ENCODE assay signal across 16 cellular contexts in genomic region chr1:101280942-101281654, GRCh38. TPM values are rescaled to one million over a fixed set of nuclear protein-coding genes. Genes with fewer than 3 reads are reported as not detected.
DNase-seq lines count a peak whose midpoint lies in the region; ATAC-seq, FAIRE-seq and TF ChIP-seq lines count a peak whose summit lies in the region.
"Had no signal": no experiment of that assay in that cellular context is flagged by ENCODE, and none has a peak within 500 bp of the region (broad histone marks: within the 10 kb centered on the region; RNA-seq: fewer than 3 reads in every experiment).

No MANE protein-coding gene starts in this region.

- H3K4me1 Mint-ChIP-seq in activated CD4-positive, alpha-beta memory T cell treated with anti-CD3 and anti-CD28 coated beads for 36 hours (ENCODE audit: low read depth): peaks cover 92% of the 10 kb centered on the region
- H3K4me1 Mint-ChIP-seq in activated CD4-positive, alpha-beta memory T cell treated with anti-CD3 and anti-CD28 coated beads, Interleukin-2, amount 10 ng/mL, durations not matched to agents 7 days and 5 days: peaks cover 94% of the 10 kb centered on the region
- H3K4me1 Mint-ChIP-seq in CD4-positive, alpha-beta T cell (ENCODE audit: low read depth): peaks cover 100% of the 10 kb centered on the region
- H3K4me1 Mint-ChIP-seq in activated naive CD8-positive, alpha-beta T cell treated with anti-CD3 and anti-CD28 coated beads for 36 hours: peaks cover 86% of the 10 kb centered on the region
- peaks cover 91 to 92% of the 10 kb centered on the region in 2 donors for H3K4me1 Mint-ChIP-seq in natural killer cell

- TF ChIP-seq CTCF in CD4-positive, alpha-beta T cell (IDR thresholded peaks at IDR 0.05): no peak
- TF ChIP-seq CTCF in natural killer cell (IDR thresholded peaks at IDR 0.05): no peak

- no peak overlapping the region for H3K4me3 Mint-ChIP-seq in activated CD4-positive, alpha-beta memory T cell treated with anti-CD3 and anti-CD28 coated beads for 36 hours
- no peak overlapping the region for H3K4me3 Mint-ChIP-seq in activated CD4-positive, alpha-beta memory T cell treated with anti-CD3 and anti-CD28 coated beads, Interleukin-2, amount 10 ng/mL, durations not matched to agents 7 days and 5 days
- H3K4me3 Mint-ChIP-seq in CD4-positive, alpha-beta T cell: peak overlapping the region; percentile 62
- no peak overlapping the region for H3K4me3 Mint-ChIP-seq in activated naive CD8-positive, alpha-beta T cell treated with anti-CD3 and anti-CD28 coated beads for 36 hours
- H3K4me3 Mint-ChIP-seq in natural killer cell: peak overlapping the region; percentile 70

- CTCF ChIA-PET in activated CD4-positive, alpha-beta memory T cell treated with anti-CD3 and anti-CD28 coated beads for 36 hours (lab: Charles Lee): interaction anchor here (0.6 to 3.6 kb wide), 6 partner anchors 10 to 337 kb away, joined by 3 to 14 read pairs (median 4); no protein-coding TSS in a partner anchor
- CTCF ChIA-PET in activated CD4-positive, alpha-beta memory T cell treated with anti-CD3 and anti-CD28 coated beads, Interleukin-2, amount 10 ng/mL, durations not matched to agents 7 days and 5 days (lab: Charles Lee): interaction anchor here (0.6 to 3.2 kb wide), 8 partner anchors 7 to 360 kb away, joined by 3 to 28 read pairs (median 10); no protein-coding TSS in a partner anchor
- CTCF ChIA-PET in CD4-positive, alpha-beta T cell (lab: Charles Lee): interaction anchor here (0.7 to 1.5 kb wide), 3 partner anchors 20 to 76 kb away, joined by 3 to 4 read pairs (median 3); no protein-coding TSS in a partner anchor

- no peak for ATAC-seq in CD4-positive, alpha-beta T cell (ENCODE audit: poor library complexity)
- no peak for ATAC-seq in natural killer cell

- H3K9me3 ChIP-seq in CD4-positive, alpha-beta T cell (ENCODE audit: control insufficient read depth, low read length): no peaks in the 10 kb centered on the region

- no peaks in the 10 kb centered on the region for H3K27me3 Mint-ChIP-seq in activated CD4-positive, alpha-beta memory T cell treated with anti-CD3 and anti-CD28 coated beads for 36 hours
- H3K27me3 Mint-ChIP-seq in activated CD4-positive, alpha-beta memory T cell treated with anti-CD3 and anti-CD28 coated beads, Interleukin-2, amount 10 ng/mL, durations not matched to agents 7 days and 5 days: no peaks in the 10 kb centered on the region
- no peaks in the 10 kb centered on the region for H3K27me3 Mint-ChIP-seq in CD4-positive, alpha-beta T cell
- no peaks in the 10 kb centered on the region for H3K27me3 Mint-ChIP-seq in activated naive CD8-positive, alpha-beta T cell treated with anti-CD3 and anti-CD28 coated beads for 36 hours
- no peaks in the 10 kb centered on the region for H3K27me3 Mint-ChIP-seq in natural killer cell (ENCODE audit: low read depth in 2 of 2)

- intact Hi-C loops in activated CD4-positive, alpha-beta memory T cell treated with anti-CD3 and anti-CD28 coated beads for 36 hours (cut with micrococcal nuclease): no loop called here
- intact Hi-C loops in CD4-positive, alpha-beta T cell (cut with DNase I, micrococcal nuclease): loop anchor here in 1 of 2 experiments (5.0 kb wide), 1 partner anchor 254 kb away; the partner anchor contains the start of gene DPH5
- intact Hi-C loops in natural killer cell (cut with micrococcal nuclease): loop anchor here (2.0 to 10.0 kb wide), 3 partner anchors 42 to 144 kb away; no protein-coding TSS in a partner anchor

- peaks cover 3% of the 10 kb centered on the region for H3K36me3 Mint-ChIP-seq in activated CD4-positive, alpha-beta memory T cell treated with anti-CD3 and anti-CD28 coated beads for 36 hours
- H3K36me3 Mint-ChIP-seq in activated CD4-positive, alpha-beta memory T cell treated with anti-CD3 and anti-CD28 coated beads, Interleukin-2, amount 10 ng/mL, durations not matched to agents 7 days and 5 days (ENCODE audit: low read depth): peaks cover 14% of the 10 kb centered on the region
- no peaks in the 10 kb centered on the region for H3K36me3 Mint-ChIP-seq in CD4-positive, alpha-beta T cell (ENCODE audit: low read depth)
- H3K36me3 Mint-ChIP-seq in activated naive CD8-positive, alpha-beta T cell treated with anti-CD3 and anti-CD28 coated beads for 36 hours: peaks cover 16% of the 10 kb centered on the region
- no peaks in the 10 kb centered on the region for H3K36me3 Mint-ChIP-seq in natural killer cell

- no peaks in the 10 kb centered on the region for H3K27me3 ChIP-seq in CD4-positive, alpha-beta T cell (ENCODE audit: control insufficient read depth, insufficient read depth, low read length)

- no peak for FAIRE-seq in GM19239 (lab: Jason Lieb, UNC)

- no peak overlapping the region for H3K27ac ChIP-seq in CD4-positive, alpha-beta T cell (ENCODE audit: low read depth, low read length)
- H3K27ac ChIP-seq: HL-60 had no signal

- H3K27ac Mint-ChIP-seq in activated CD4-positive, alpha-beta memory T cell treated with anti-CD3 and anti-CD28 coated beads for 36 hours: peak overlapping the region; percentile 15
- H3K27ac Mint-ChIP-seq in activated CD4-positive, alpha-beta memory T cell treated with anti-CD3 and anti-CD28 coated beads, Interleukin-2, amount 10 ng/mL, durations not matched to agents 7 days and 5 days: no peak overlapping the region
- peak overlapping the region; percentile 96 for H3K27ac Mint-ChIP-seq in CD4-positive, alpha-beta T cell
- H3K27ac Mint-ChIP-seq in activated naive CD8-positive, alpha-beta T cell treated with anti-CD3 and anti-CD28 coated beads for 36 hours: peak overlapping the region; percentile 18
- peak overlapping the region; percentile 96 to 98 for H3K27ac Mint-ChIP-seq in natural killer cell

- H3K9me3 Mint-ChIP-seq in activated CD4-positive, alpha-beta memory T cell treated with anti-CD3 and anti-CD28 coated beads for 36 hours: no peaks in the 10 kb centered on the region
- no peaks in the 10 kb centered on the region for H3K9me3 Mint-ChIP-seq in activated CD4-positive, alpha-beta memory T cell treated with anti-CD3 and anti-CD28 coated beads, Interleukin-2, amount 10 ng/mL, durations not matched to agents 7 days and 5 days
- no peaks in the 10 kb centered on the region for H3K9me3 Mint-ChIP-seq in CD4-positive, alpha-beta T cell
- peaks cover 5% of the 10 kb centered on the region for H3K9me3 Mint-ChIP-seq in activated naive CD8-positive, alpha-beta T cell treated with anti-CD3 and anti-CD28 coated beads for 36 hours
- peaks cover 0 to 2% of the 10 kb centered on the region in 2 donors for H3K9me3 Mint-ChIP-seq in natural killer cell

- POLR2A ChIA-PET in activated CD4-positive, alpha-beta memory T cell treated with anti-CD3 and anti-CD28 coated beads for 36 hours (lab: Charles Lee): interaction anchor here (0.5 to 1.7 kb wide), 2 partner anchors 30 to 46 kb away, joined by 3 to 4 read pairs; no protein-coding TSS in a partner anchor
- POLR2A ChIA-PET in activated CD4-positive, alpha-beta memory T cell treated with anti-CD3 and anti-CD28 coated beads, Interleukin-2, amount 10 ng/mL, durations not matched to agents 7 days and 5 days (lab: Charles Lee): interaction anchor here (0.7 to 5.9 kb wide), 14 partner anchors 11 to 411 kb away, joined by 3 to 102 read pairs (median 4); partner anchors contain the start of genes S1PR1 and SLC30A7
- POLR2A ChIA-PET in CD4-positive, alpha-beta T cell (lab: Charles Lee): interaction anchor here (0.6 to 4.8 kb wide), 6 partner anchors 16 to 353 kb away, joined by 3 to 61 read pairs (median 4); partner anchors contain the start of gene S1PR1

- DNase-seq in activated CD4-positive, alpha-beta memory T cell treated with anti-CD3 and anti-CD28 coated beads for 36 hours: no peak
- DNase-seq in activated CD4-positive, alpha-beta memory T cell treated with anti-CD3 and anti-CD28 coated beads, Interleukin-2, amount 10 ng/mL, durations not matched to agents 7 days and 5 days: no peak
- DNase-seq in CD4-positive, alpha-beta T cell: no peak
- DNase-seq in activated naive CD8-positive, alpha-beta T cell treated with anti-CD3 and anti-CD28 coated beads for 36 hours: no peak
- no peak for DNase-seq in natural killer cell
- no peak for DNase-seq in NCI-H510A treated with DMSO at 0.1 percent for 48 hours (lab: John Stamatoyannopoulos, UW)
- DNase-seq in GM19239 (ENCODE audit: insufficient read length, low spot score): no peak
- DNase-seq in hypothalamus (lab: John Stamatoyannopoulos, UW): no peak
- DNase-seq: C1 segment of cervical spinal cord, DND-41, GDM1, KG1, NCI-H1092, NCI-H2227 treated with DMSO at 0.1 percent for 48 hours, NCI-H526 treated with DMSO at 0.1 percent for 48 hours had no signal

RNA-seq across cellular contexts. Expression of gene S1PR1, which starts 44.3 kb away (rescaled TPM):
- 100 to 1,000 TPM; 134 to 140 TPM for total RNA-seq in activated CD4-positive, alpha-beta memory T cell treated with anti-CD3 and anti-CD28 coated beads for 36 hours
- total RNA-seq in activated CD4-positive, alpha-beta memory T cell treated with anti-CD3 and anti-CD28 coated beads, Interleukin-2, amount 10 ng/mL, durations not matched to agents 7 days and 5 days: 100 to 1,000 TPM; 219 to 220 TPM
- total RNA-seq in CD4-positive, alpha-beta T cell: 100 to 1,000 TPM; 397 to 414 TPM
- total RNA-seq in activated naive CD8-positive, alpha-beta T cell treated with anti-CD3 and anti-CD28 coated beads for 36 hours: 10 to 100 TPM; 72.6 to 75.9 TPM
- 100 to 1,000 TPM in 1 of 3 donors, 10 to 100 TPM in 2; 33.5 to 114 (median 80.2) TPM for total RNA-seq in natural killer cell

Comparison
In these comparisons a context has a peak if more than half of its experiments do, and no peak if none do; other contexts are left out.
1. H3K4me3 Mint-ChIP-seq: peak in CD4-positive, alpha-beta T cell (single experiment) and natural killer cell (single experiment); none in activated CD4-positive, alpha-beta memory T cell treated with anti-CD3 and anti-CD28 coated beads for 36 hours (single experiment), activated CD4-positive, alpha-beta memory T cell treated with anti-CD3 and anti-CD28 coated beads, Interleukin-2, amount 10 ng/mL, durations not matched to agents 7 days and 5 days (single experiment) and activated naive CD8-positive, alpha-beta T cell treated with anti-CD3 and anti-CD28 coated beads for 36 hours (single experiment).